ENCODE assay signal across 22 cellular contexts in genomic region chr17:71301063-71301462, GRCh38.
DNase-seq lines count a peak whose midpoint lies in the region; ATAC-seq, FAIRE-seq and TF ChIP-seq lines count a peak whose summit lies in the region.
"Had no signal": no experiment of that assay in that cellular context is flagged by ENCODE, and none has a peak within 500 bp of the region (broad histone marks: within the 10 kb centered on the region; RNA-seq: fewer than 3 reads in every experiment).

No MANE protein-coding gene starts in this region.

- intact Hi-C loops in HepG2 (cut with micrococcal nuclease; ENCODE audit: unreplicated experiment) = no loop called here
- intact Hi-C loops in right lobe of liver (cut with DNase I) = no loop called here
- intact Hi-C loops in Calu3 (cut with micrococcal nuclease; ENCODE audit: unreplicated experiment) = no loop called here
- intact Hi-C loops in activated CD4-positive, alpha-beta T cell treated with anti-CD3 and anti-CD28 coated beads, Interleukin-2, amount 10 ng/mL, durations not matched to agents 24 days and 14 days (cut with micrococcal nuclease) = no loop called here

- no TSS peak for BruUV-seq in HepG2 (replicated peaks; lab: Mats Ljungman, UMichigan)
- no TSS peak for BruUV-seq in Calu3 (replicated peaks; lab: Mats Ljungman, UMichigan)

- H3K36me3 ChIP-seq in HepG2 (replicated peaks in 1 of 2; ENCODE audit: control insufficient read depth in 1 of 2, insufficient read depth in 2 of 2, low read length in 2 of 2) = no peaks in the 10 kb centered on the region
- H3K36me3 ChIP-seq in right lobe of liver = no peaks in the 10 kb centered on the region
- no peaks in the 10 kb centered on the region for H3K36me3 ChIP-seq in smooth muscle cell (ENCODE audit: low read depth)
- H3K36me3 ChIP-seq: BLaER1 had no signal

- H3K4me3 Mint-ChIP-seq in Calu3 (ENCODE audit: low read depth, unreplicated experiment) = no peak overlapping the region
- H3K4me3 Mint-ChIP-seq in activated CD4-positive, alpha-beta T cell treated with anti-CD3 and anti-CD28 coated beads, Interleukin-2, amount 10 ng/mL, durations not matched to agents 24 days and 14 days = no peak overlapping the region
- H3K4me3 Mint-ChIP-seq: CD4-positive, CD25-positive, alpha-beta regulatory T cell; CD8-positive, alpha-beta T cell; GM23338 had no signal

- CTCF ChIA-PET in HepG2 (lab: Yijun Ruan, JAX; ENCODE audit: low intra/inter-chr PET ratio, low total read pairs) (no interaction called here), Calu3 (lab: Charles Lee) (no interaction called here), HEK293T (lab: Yijun Ruan, JAX) (no interaction called here)

- DNase-seq in HepG2 (ENCODE audit: low spot score) = no peak
- no peak for DNase-seq in right lobe of liver
- DNase-seq in Calu3 = no peak
- DNase-seq in HEK293T (ENCODE audit: extremely low spot score) = no peak
- no peak for DNase-seq in smooth muscle cell (lab: John Stamatoyannopoulos, UW; ENCODE audit: unreplicated experiment)
- no peak for DNase-seq in activated CD4-positive, alpha-beta T cell treated with anti-CD3 and anti-CD28 coated beads, Interleukin-2, amount 10 ng/mL, durations not matched to agents 24 days and 14 days
- DNase-seq in GF-D8 (lab: John Stamatoyannopoulos, UW) = no peak
- DNase-seq: Caco-2; CD4-positive, CD25-positive, alpha-beta regulatory T cell; CD8-positive, alpha-beta T cell; DMS 273 treated with DMSO at 0.1 percent for 48 hours; DMS79; EL; GDM1; H9 had no signal

- H3K27ac ChIP-seq in HepG2 (ENCODE audit: extremely low read length, insufficient read depth, low read length) (no peak overlapping the region), right lobe of liver (no peak overlapping the region), smooth muscle cell (ENCODE audit: low read depth) (no peak overlapping the region)
- H3K27ac ChIP-seq: BLaER1, C4-2B had no signal

- H3K27me3 Mint-ChIP-seq in Calu3 (ENCODE audit: unreplicated experiment) = no peaks in the 10 kb centered on the region
- H3K27me3 Mint-ChIP-seq in activated CD4-positive, alpha-beta T cell treated with anti-CD3 and anti-CD28 coated beads, Interleukin-2, amount 10 ng/mL, durations not matched to agents 24 days and 14 days = no peaks in the 10 kb centered on the region
- H3K27me3 Mint-ChIP-seq: CD4-positive, CD25-positive, alpha-beta regulatory T cell had no signal

- in situ Hi-C loops in HepG2 (cut with HindIII; ENCODE audit: extremely low pct_ligation_motif_present, low pct_unique_long_range_greater_than_20kb) = no loop called here

- H3K9ac ChIP-seq in HepG2 (ENCODE audit: insufficient read depth, low read depth, low read length) (no peak overlapping the region), smooth muscle cell (ENCODE audit: low read depth) (no peak overlapping the region)
- H3K9ac ChIP-seq: BLaER1 had no signal

- no peak for ATAC-seq in HepG2
- ATAC-seq in right lobe of liver = no peak
- ATAC-seq: CD8-positive, alpha-beta T cell; HCT116 had no signal

- no peak for FAIRE-seq in HepG2 (lab: Jason Lieb, UNC)
- FAIRE-seq: D721Med, GM12891, GM18507 had no signal

- peak overlapping the region; percentile 6 for H3K27ac Mint-ChIP-seq in Calu3 (ENCODE audit: unreplicated experiment)
- no peak overlapping the region for H3K27ac Mint-ChIP-seq in activated CD4-positive, alpha-beta T cell treated with anti-CD3 and anti-CD28 coated beads, Interleukin-2, amount 10 ng/mL, durations not matched to agents 24 days and 14 days
- H3K27ac Mint-ChIP-seq: CD4-positive, CD25-positive, alpha-beta regulatory T cell; CD8-positive, alpha-beta T cell; GM23338; H9 had no signal

- H3K4me2 ChIP-seq in HepG2 (ENCODE audit: low read depth, low read length) (no peak overlapping the region), smooth muscle cell (peak overlapping the region; percentile 2)
- H3K4me2 ChIP-seq: BLaER1, GM23338 had no signal

- TF ChIP-seq EP300 in HepG2 (IDR thresholded peaks at IDR 0.05; ENCODE audit: low read depth in 2 of 2, low read length in 2 of 2) (no peak), HepG2 (CRISPR knock-in tag; IDR thresholded peaks at IDR 0.05; ENCODE audit: borderline replicate concordance) (no peak)

- no peaks in the 10 kb centered on the region for H4K20me1 ChIP-seq in HepG2 (ENCODE audit: insufficient read depth, low read length)
- H4K20me1 ChIP-seq in smooth muscle cell (ENCODE audit: low read depth) = no peaks in the 10 kb centered on the region
- H4K20me1 ChIP-seq: BLaER1 had no signal

- H3K79me2 ChIP-seq in HepG2 (ENCODE audit: insufficient read depth, low read length) (no peaks in the 10 kb centered on the region), smooth muscle cell (ENCODE audit: low read depth) (no peaks in the 10 kb centered on the region)

- H2AFZ ChIP-seq in HepG2 (ENCODE audit: low read length) = no peak overlapping the region
- peak overlapping the region; percentile 31 for H2AFZ ChIP-seq in smooth muscle cell (ENCODE audit: low read depth)
- H2AFZ ChIP-seq: GM23338 had no signal

- H3K4me1 Mint-ChIP-seq in Calu3 (ENCODE audit: low read depth, unreplicated experiment) = peaks cover 24% of the 10 kb centered on the region
- H3K4me1 Mint-ChIP-seq in activated CD4-positive, alpha-beta T cell treated with anti-CD3 and anti-CD28 coated beads, Interleukin-2, amount 10 ng/mL, durations not matched to agents 24 days and 14 days = no peaks in the 10 kb centered on the region
- H3K4me1 Mint-ChIP-seq: CD4-positive, CD25-positive, alpha-beta regulatory T cell had no signal

- H3K9me3 ChIP-seq in HepG2 (ENCODE audit: low read length) (peaks cover 59% of the 10 kb centered on the region), right lobe of liver (no peaks in the 10 kb centered on the region), smooth muscle cell (replicated peaks; ENCODE audit: low read depth) (no peaks in the 10 kb centered on the region)
- H3K9me3 ChIP-seq: Caco-2 had no signal

- no peaks in the 10 kb centered on the region for H3K27me3 ChIP-seq in HepG2 (ENCODE audit: control insufficient read depth in 1 of 2, insufficient read depth in 2 of 2, low read length in 2 of 2)
- H3K27me3 ChIP-seq in right lobe of liver = no peaks in the 10 kb centered on the region
- H3K27me3 ChIP-seq in smooth muscle cell (ENCODE audit: low read depth) = no peaks in the 10 kb centered on the region
- H3K27me3 ChIP-seq: BLaER1 had no signal

- TF ChIP-seq CTCF in HepG2 (CRISPR knock-in tag; IDR thresholded peaks at IDR 0.05) (no peak), right lobe of liver (IDR thresholded peaks at IDR 0.05) (no peak), Calu3 (IDR thresholded peaks at IDR 0.05; ENCODE audit: unreplicated experiment) (no peak), smooth muscle cell (IDR thresholded peaks at IDR 0.05; ENCODE audit: borderline replicate concordance, insufficient read depth, poor library complexity, severe bottlenecking) (no peak)

- no peaks in the 10 kb centered on the region for H3K4me1 ChIP-seq in HepG2 (ENCODE audit: insufficient read depth, low read length)
- no peaks in the 10 kb centered on the region for H3K4me1 ChIP-seq in right lobe of liver
- H3K4me1 ChIP-seq in smooth muscle cell (ENCODE audit: low read depth) = peaks cover 5% of the 10 kb centered on the region
- H3K4me1 ChIP-seq: BLaER1, Caco-2 had no signal

- H3K36me3 Mint-ChIP-seq in Calu3 (ENCODE audit: insufficient read depth, unreplicated experiment) = no peaks in the 10 kb centered on the region
- no peaks in the 10 kb centered on the region for H3K36me3 Mint-ChIP-seq in activated CD4-positive, alpha-beta T cell treated with anti-CD3 and anti-CD28 coated beads, Interleukin-2, amount 10 ng/mL, durations not matched to agents 24 days and 14 days (ENCODE audit: low read depth)
- H3K36me3 Mint-ChIP-seq: CD4-positive, CD25-positive, alpha-beta regulatory T cell; CD8-positive, alpha-beta T cell had no signal

- POLR2A ChIA-PET in HepG2 (lab: Yijun Ruan, JAX) (no interaction called here), HEK293T (lab: Yijun Ruan, JAX) (no interaction called here)

- TF ChIP-seq POLR2A in HepG2 (IDR thresholded peaks at IDR 0.05; ENCODE audit: insufficient read depth in 1 of 2, low read depth in 2 of 2, low read length in 2 of 2) (no peak), right lobe of liver (IDR thresholded peaks at IDR 0.05) (no peak)

- H3K9me3 Mint-ChIP-seq in Calu3 (ENCODE audit: low read depth, unreplicated experiment) = peaks cover 2% of the 10 kb centered on the region
- peaks cover 8% of the 10 kb centered on the region for H3K9me3 Mint-ChIP-seq in activated CD4-positive, alpha-beta T cell treated with anti-CD3 and anti-CD28 coated beads, Interleukin-2, amount 10 ng/mL, durations not matched to agents 24 days and 14 days

- no peak for TF ChIP-seq RAD21 in HepG2 (CRISPR knock-in tag; IDR thresholded peaks at IDR 0.05)

- H3K4me3 ChIP-seq in HepG2 (replicated peaks in 1 of 3; ENCODE audit: insufficient read depth in 1 of 3, low read depth in 2 of 3, low read length in 3 of 3) (no peak overlapping the region), right lobe of liver (no peak overlapping the region), smooth muscle cell (no peak overlapping the region)
- H3K4me3 ChIP-seq: BLaER1, GM23338 had no signal

- peaks cover 16% of the 10 kb centered on the region for H3F3A ChIP-seq in smooth muscle cell (ENCODE audit: low read depth)

TF ChIP-seq in HepG2, 621 proteins besides CTCF, POLR2A, EP300 and RAD21 (continues in another document):
- TF ChIP-seq ZBTB26 (CRISPR knock-in tag; IDR thresholded peaks at IDR 0.05; ENCODE audit: borderline replicate concordance) (no peak), HMG20B (CRISPR knock-in tag; conservative IDR thresholded peaks at IDR 0.05) (no peak)

TF ChIP-seq in HEK293T, 16 proteins besides CTCF, POLR2A, EP300 and RAD21 (continues in another document):
- TF ChIP-seq FOXM1 (IDR thresholded peaks at IDR 0.05; ENCODE audit: borderline replicate concordance) (no peak), ELF4 (IDR thresholded peaks at IDR 0.05) (no peak), CTBP1 (IDR thresholded peaks at IDR 0.05; ENCODE audit: borderline replicate concordance) (no peak), SP1 (IDR thresholded peaks at IDR 0.05) (no peak), L3MBTL2 (conservative IDR thresholded peaks at IDR 0.05) (0 out of 2 replicates have a peak, but pooled peaks have one; percentile 8), PKNOX1 (IDR thresholded peaks at IDR 0.05) (no peak), FOXA1 (IDR thresholded peaks at IDR 0.05) (no peak), LEF1 (IDR thresholded peaks at IDR 0.05; ENCODE audit: borderline replicate concordance) (no peak), TARDBP (IDR thresholded peaks at IDR 0.05) (peak; percentile 38; the same call in 1 of the 2 replicates), HDGF (IDR thresholded peaks at IDR 0.05; ENCODE audit: borderline replicate concordance) (no peak)
